In genomic region chr19:47691090-47691489, GRCh38 we compare ENCODE assay signal across 19 cellular contexts. TPM values are rescaled to one million over a fixed set of nuclear protein-coding genes. Genes with fewer than 3 reads are reported as not detected.
DNase-seq lines count a peak whose midpoint lies in the region; ATAC-seq and TF ChIP-seq lines count a peak whose summit lies in the region.
"Had no signal": no experiment of that assay in that cellular context is flagged by ENCODE, and none has a peak within 500 bp of the region (broad histone marks: within the 10 kb centered on the region; RNA-seq: fewer than 3 reads in every experiment).

No MANE protein-coding gene starts in this region.

- peaks cover 5% of the 10 kb centered on the region for H3K4me1 Mint-ChIP-seq in activated naive CD4-positive, alpha-beta T cell treated with anti-CD3 and anti-CD28 coated beads for 36 hours (ENCODE audit: low read depth)
- H3K4me1 Mint-ChIP-seq: B cell, CD14-positive monocyte had no signal

- POLR2A ChIA-PET in HEK293 (lab: Yijun Ruan, JAX) = no interaction called here

- H3K36me3 Mint-ChIP-seq in activated naive CD4-positive, alpha-beta T cell treated with anti-CD3 and anti-CD28 coated beads for 36 hours (ENCODE audit: low read depth) = peaks cover 1% of the 10 kb centered on the region
- no peaks in the 10 kb centered on the region for H3K36me3 Mint-ChIP-seq in activated naive CD4-positive, alpha-beta T cell treated with anti-CD3 and anti-CD28 coated beads, Interleukin-2, amount 50 U/mL, for 72 hours

- no peak overlapping the region for H2AFZ ChIP-seq in osteoblast (ENCODE audit: low read length)
- H2AFZ ChIP-seq: GM23248 had no signal

- H3K27me3 ChIP-seq in osteoblast (ENCODE audit: insufficient read depth, low read length) (no peaks in the 10 kb centered on the region), Peyer's patch (no peaks in the 10 kb centered on the region)
- H3K27me3 ChIP-seq: BLaER1 had no signal

- no peak for ATAC-seq in activated naive CD4-positive, alpha-beta T cell treated with anti-CD3 and anti-CD28 coated beads, Interleukin-2, amount 50 U/mL, for 72 hours
- ATAC-seq: GM12878 had no signal

- intact Hi-C loops in activated naive CD4-positive, alpha-beta T cell treated with anti-CD3 and anti-CD28 coated beads for 36 hours (cut with micrococcal nuclease) = no loop called here

- H3K27ac ChIP-seq in HEK293 (ENCODE audit: extremely low read depth, low read depth, low read length) (no peak overlapping the region), osteoblast (ENCODE audit: low read depth, low read length) (no peak overlapping the region), Peyer's patch (no peak overlapping the region)
- H3K27ac ChIP-seq: BLaER1, GM23248 had no signal

- TF ChIP-seq CTCF in HEK293 (tag by site-specific recombination; IDR thresholded peaks at IDR 0.05) (no peak), osteoblast (IDR thresholded peaks at IDR 0.05; ENCODE audit: extremely low read depth, low read depth, low read length) (no peak), Peyer's patch (IDR thresholded peaks at IDR 0.05) (no peak)

- H3K36me3 ChIP-seq in HEK293 (ENCODE audit: control insufficient read depth in 2 of 2, insufficient read depth in 1 of 2, low read length in 2 of 2) (peaks cover 20 to 33% of the 10 kb centered on the region in 2 experiments), osteoblast (ENCODE audit: insufficient read depth, low read length) (peaks cover 18% of the 10 kb centered on the region), Peyer's patch (peaks cover 0 to 23% (median 0%) of the 10 kb centered on the region in 3 donors)

- H3K4me1 ChIP-seq in HEK293 (ENCODE audit: control insufficient read depth, insufficient read depth, low read length) (no peaks in the 10 kb centered on the region), osteoblast (ENCODE audit: insufficient read depth, low read length) (no peaks in the 10 kb centered on the region), Peyer's patch (no peaks in the 10 kb centered on the region)
- H3K4me1 ChIP-seq: BLaER1 had no signal

- CTCF ChIA-PET in activated naive CD4-positive, alpha-beta T cell treated with anti-CD3 and anti-CD28 coated beads for 36 hours (lab: Charles Lee) = interaction anchor here (0.6 to 2.3 kb wide), 5 partner anchors 8 to 255 kb away, joined by 3 to 9 read pairs (median 3); partner anchors contain the start of gene EHD2
- CTCF ChIA-PET in HEK293 (lab: Yijun Ruan, JAX) = interaction anchor here (0.5 to 2.3 kb wide), 6 partner anchors 8 to 1574 kb away, joined by 3 to 13 read pairs (median 4); partner anchors contain the start of gene NAPA

- H3K4me3 Mint-ChIP-seq in activated naive CD4-positive, alpha-beta T cell treated with anti-CD3 and anti-CD28 coated beads for 36 hours = no peak overlapping the region
- H3K4me3 Mint-ChIP-seq: B cell; CD14-positive monocyte; CD4-positive, alpha-beta T cell; CD8-positive, alpha-beta memory T cell had no signal

- peaks cover 16% of the 10 kb centered on the region for H3K79me2 ChIP-seq in osteoblast (ENCODE audit: insufficient read depth, low read length)

- no peak overlapping the region for H3K4me3 ChIP-seq in HEK293 (ENCODE audit: low read depth, low read length)
- no peak overlapping the region for H3K4me3 ChIP-seq in osteoblast (ENCODE audit: insufficient read depth, low read length)
- no peak overlapping the region for H3K4me3 ChIP-seq in Peyer's patch
- H3K4me3 ChIP-seq: BLaER1, GM12878, GM23248 had no signal

- peak overlapping the region; percentile 41 for H3K27ac Mint-ChIP-seq in activated naive CD4-positive, alpha-beta T cell treated with anti-CD3 and anti-CD28 coated beads for 36 hours
- no peak overlapping the region for H3K27ac Mint-ChIP-seq in activated naive CD4-positive, alpha-beta T cell treated with anti-CD3 and anti-CD28 coated beads, Interleukin-2, amount 50 U/mL, for 72 hours
- H3K27ac Mint-ChIP-seq: B cell; CD4-positive, alpha-beta T cell had no signal

- H3K9me3 ChIP-seq in HEK293 (ENCODE audit: control insufficient read depth, insufficient read depth, low read depth, low read length) (no peaks in the 10 kb centered on the region), osteoblast (ENCODE audit: low read depth, low read length) (no peaks in the 10 kb centered on the region), Peyer's patch (no peaks in the 10 kb centered on the region)
- H3K9me3 ChIP-seq: BLaER1 had no signal

- peaks cover 16% of the 10 kb centered on the region for H4K20me1 ChIP-seq in osteoblast (ENCODE audit: insufficient read depth, low read length)

- no peaks in the 10 kb centered on the region for H3K27me3 Mint-ChIP-seq in activated naive CD4-positive, alpha-beta T cell treated with anti-CD3 and anti-CD28 coated beads for 36 hours (ENCODE audit: low read depth)
- H3K27me3 Mint-ChIP-seq: B cell; CD4-positive, alpha-beta T cell; CD8-positive, alpha-beta memory T cell had no signal

- H3K4me2 ChIP-seq in osteoblast (ENCODE audit: insufficient read depth, low read length) = no peak overlapping the region
- H3K4me2 ChIP-seq: BLaER1 had no signal

- no peak for TF ChIP-seq POLR2A in Peyer's patch (IDR thresholded peaks at IDR 0.05)

- no peak for DNase-seq in activated naive CD4-positive, alpha-beta T cell treated with anti-CD3 and anti-CD28 coated beads for 36 hours
- no peak for DNase-seq in activated naive CD4-positive, alpha-beta T cell treated with anti-CD3 and anti-CD28 coated beads, Interleukin-2, amount 50 U/mL, for 72 hours (ENCODE audit: low spot score in 2 of 2)
- DNase-seq in osteoblast (ENCODE audit: insufficient read length, low spot score, missing footprints) (peak; percentile 50), NCI-H1048 (lab: John Stamatoyannopoulos, UW) (no peak), Peyer's patch (no peak)
- DNase-seq: CD4-positive, alpha-beta T cell; CD8-positive, alpha-beta memory T cell; DMS 273 treated with DMSO at 0.1 percent for 48 hours; DMS79; EL; GDM1; GM23248; H7; HCEC 1CT had no signal

- H3K9me3 Mint-ChIP-seq in activated naive CD4-positive, alpha-beta T cell treated with anti-CD3 and anti-CD28 coated beads for 36 hours = no peaks in the 10 kb centered on the region
- H3K9me3 Mint-ChIP-seq in activated naive CD4-positive, alpha-beta T cell treated with anti-CD3 and anti-CD28 coated beads, Interleukin-2, amount 50 U/mL, for 72 hours = no peaks in the 10 kb centered on the region
- H3K9me3 Mint-ChIP-seq: CD4-positive, alpha-beta T cell; CD8-positive, alpha-beta memory T cell had no signal

TF ChIP-seq in HEK293, 187 proteins besides CTCF, POLR2A, EP300 and RAD21:
- TF ChIP-seq ZNF175 (tag by site-specific recombination; IDR thresholded peaks at IDR 0.05) (no peak), ZNF350 (tag by site-specific recombination; IDR thresholded peaks at IDR 0.05) (peak; percentile 96)

RNA-seq across cellular contexts. Expression of gene EHD2, which starts 22.1 kb away (rescaled TPM):
- total RNA-seq in activated naive CD4-positive, alpha-beta T cell treated with anti-CD3 and anti-CD28 coated beads for 36 hours = under 1 TPM; 0.27 to 0.41 TPM
- 1 to 10 TPM; 1.1 to 2.0 TPM for total RNA-seq in activated naive CD4-positive, alpha-beta T cell treated with anti-CD3 and anti-CD28 coated beads, Interleukin-2, amount 50 U/mL, for 72 hours
- total RNA-seq in osteoblast = 136 and 144 TPM in 2 replicates
- total RNA-seq in Peyer's patch = 100 to 1,000 TPM in 1 of 4 donors, 10 to 100 TPM in 3; 11.2 to 117 (median 23.0) TPM
- total RNA-seq: B cell had no signal

RNA-seq across cellular contexts. Expression of gene NOP53, which starts 54.3 kb away (rescaled TPM):
- total RNA-seq in activated naive CD4-positive, alpha-beta T cell treated with anti-CD3 and anti-CD28 coated beads for 36 hours = 100 to 1,000 TPM; 274 to 300 TPM
- total RNA-seq in activated naive CD4-positive, alpha-beta T cell treated with anti-CD3 and anti-CD28 coated beads, Interleukin-2, amount 50 U/mL, for 72 hours = 100 to 1,000 TPM; 324 to 421 TPM
- total RNA-seq in osteoblast = 55.7 and 56.6 TPM in 2 replicates
- total RNA-seq in Peyer's patch = 100 to 1,000 TPM in 3 of 4 donors, 10 to 100 TPM in 1; 86.2 to 179 (median 159) TPM

Comparison
In these comparisons a context has a peak if more than half of its experiments do, and no peak if none do; other contexts are left out.
1. RNA of gene EHD2, which starts 22.1 kb away (total RNA-seq): 136 to 144 TPM in osteoblast and 11.2 to 117 TPM in Peyer's patch; 1.1 to 2.0 TPM in activated naive CD4-positive, alpha-beta T cell treated with anti-CD3 and anti-CD28 coated beads, Interleukin-2, amount 50 U/mL, for 72 hours and 0.27 to 0.41 TPM in activated naive CD4-positive, alpha-beta T cell treated with anti-CD3 and anti-CD28 coated beads for 36 hours; every median in the first group is over 4 times any median in the second.